ENCODE assay signal across 8 cellular contexts in genomic region chr9:38067892-38068615, GRCh38. TPM values are rescaled to one million over a fixed set of nuclear protein-coding genes. Genes with fewer than 3 reads are reported as not detected.
DNase-seq lines count a peak whose midpoint lies in the region; ATAC-seq and TF ChIP-seq lines count a peak whose summit lies in the region.

No MANE protein-coding gene starts in this region.

- peaks cover 0 to 26% of the 10 kb centered on the region in 2 experiments; a peak in 1 of 3 replicates for H3K36me3 ChIP-seq in HEK293 (ENCODE audit: control insufficient read depth in 2 of 2, insufficient read depth in 1 of 2, low read length in 2 of 2)

- no peak for TF ChIP-seq CTCF in AG04449 (IDR thresholded peaks at IDR 0.05; ENCODE audit: insufficient read depth, low read length, missing control alignments)
- no peak for TF ChIP-seq CTCF in HEK293 (tag by site-specific recombination; IDR thresholded peaks at IDR 0.05)
- TF ChIP-seq CTCF in glutamatergic neuron (IDR thresholded peaks at IDR 0.05; ENCODE audit: partially characterized antibody, unreplicated experiment), result no peak

- H3K27ac ChIP-seq in HEK293 (ENCODE audit: extremely low read depth, low read depth, low read length), result peak overlapping the region; percentile 87

- H3K27ac Mint-ChIP-seq in activated T-cell treated with anti-CD3 and anti-CD28 coated beads, Interleukin-2, amount 50 U/mL, for 72 hours, result no peak overlapping the region
- no peak overlapping the region for H3K27ac Mint-ChIP-seq in glutamatergic neuron (ENCODE audit: unreplicated experiment)

- H3K4me3 ChIP-seq in AG04449 (ENCODE audit: low read depth, low read length) (peak overlapping the region; percentile 85), HEK293 (ENCODE audit: low read depth, low read length) (peak overlapping the region; percentile 72), skeletal muscle cell (ENCODE audit: low read depth, low read length) (peak overlapping the region; percentile 77)

- CTCF ChIA-PET in AG04449 (lab: Yijun Ruan, JAX) (interaction anchor here (0.8 to 2.3 kb wide), 14 partner anchors 20 to 165 kb away, joined by 3 to 13 read pairs (median 3); no protein-coding TSS in a partner anchor), HEK293 (lab: Yijun Ruan, JAX) (interaction anchor here (0.6 to 2.7 kb wide), 11 partner anchors 9 to 602 kb away, joined by 3 to 11 read pairs (median 3); no protein-coding TSS in a partner anchor)

- peaks cover 21% of the 10 kb centered on the region for H3K27me3 Mint-ChIP-seq in activated T-cell treated with anti-CD3 and anti-CD28 coated beads, Interleukin-2, amount 50 U/mL, for 72 hours (ENCODE audit: low read depth)
- peaks cover 25% of the 10 kb centered on the region for H3K27me3 Mint-ChIP-seq in glutamatergic neuron (ENCODE audit: unreplicated experiment)

- peaks cover 28% of the 10 kb centered on the region for H3K4me1 Mint-ChIP-seq in activated T-cell treated with anti-CD3 and anti-CD28 coated beads, Interleukin-2, amount 50 U/mL, for 72 hours (ENCODE audit: low read depth)
- H3K4me1 Mint-ChIP-seq in glutamatergic neuron (ENCODE audit: low read depth, unreplicated experiment), result peaks cover 34% of the 10 kb centered on the region

- ATAC-seq in activated T-cell treated with anti-CD3 and anti-CD28 coated beads, Interleukin-2, amount 50 U/mL, for 72 hours (replicated peaks in 1 of 2), result peak in 1 of 2 donors; percentile 4
- ATAC-seq in HG03457 (IDR thresholded peaks at IDR 0.05; ENCODE audit: unreplicated experiment) (no peak), GM21515 (IDR thresholded peaks at IDR 0.05; ENCODE audit: unreplicated experiment) (no peak)

- DNase-seq in AG04449 (ENCODE audit: low read depth, low spot score) (no peak), glutamatergic neuron (peak; percentile 50), skeletal muscle cell (ENCODE audit: low read depth) (no peak), CD1c-positive myeloid dendritic cell (ENCODE audit: extremely low spot score) (no peak)
- peak; percentile 24 to 27 for DNase-seq in activated T-cell treated with anti-CD3 and anti-CD28 coated beads, Interleukin-2, amount 50 U/mL, for 72 hours

- POLR2A ChIA-PET in AG04449 (lab: Yijun Ruan, JAX) (interaction anchor here (0.7 to 1.9 kb wide), 9 partner anchors 8 to 333 kb away, joined by 3 to 8 read pairs (median 3); no protein-coding TSS in a partner anchor), HEK293 (lab: Yijun Ruan, JAX) (interaction anchor here (0.6 to 2.0 kb wide), 14 partner anchors 11 to 475 kb away, joined by 3 to 8 read pairs (median 4); no protein-coding TSS in a partner anchor)

- peak overlapping the region; percentile 80 to 92 for H3K4me3 Mint-ChIP-seq in activated T-cell treated with anti-CD3 and anti-CD28 coated beads, Interleukin-2, amount 50 U/mL, for 72 hours
- peak overlapping the region; percentile 96 for H3K4me3 Mint-ChIP-seq in glutamatergic neuron (ENCODE audit: unreplicated experiment)

- peaks cover 5% of the 10 kb centered on the region; the same call in 1 of the 2 replicates for H3K4me1 ChIP-seq in HEK293 (ENCODE audit: control insufficient read depth, insufficient read depth, low read length)

- no peaks in the 10 kb centered on the region for H3K36me3 Mint-ChIP-seq in activated T-cell treated with anti-CD3 and anti-CD28 coated beads, Interleukin-2, amount 50 U/mL, for 72 hours (ENCODE audit: insufficient read depth in 2 of 2)
- H3K36me3 Mint-ChIP-seq in glutamatergic neuron (ENCODE audit: unreplicated experiment), result no peaks in the 10 kb centered on the region

- H3K9me3 Mint-ChIP-seq in activated T-cell treated with anti-CD3 and anti-CD28 coated beads, Interleukin-2, amount 50 U/mL, for 72 hours, result no peaks in the 10 kb centered on the region
- peaks cover 13% of the 10 kb centered on the region for H3K9me3 Mint-ChIP-seq in glutamatergic neuron (ENCODE audit: unreplicated experiment)

- no peaks in the 10 kb centered on the region for H3K9me3 ChIP-seq in HEK293 (ENCODE audit: control insufficient read depth, insufficient read depth, low read depth, low read length)

TF ChIP-seq in HEK293, 187 proteins besides CTCF, POLR2A, EP300 and RAD21 (continues in another document):
- TF ChIP-seq, protein P1, sequence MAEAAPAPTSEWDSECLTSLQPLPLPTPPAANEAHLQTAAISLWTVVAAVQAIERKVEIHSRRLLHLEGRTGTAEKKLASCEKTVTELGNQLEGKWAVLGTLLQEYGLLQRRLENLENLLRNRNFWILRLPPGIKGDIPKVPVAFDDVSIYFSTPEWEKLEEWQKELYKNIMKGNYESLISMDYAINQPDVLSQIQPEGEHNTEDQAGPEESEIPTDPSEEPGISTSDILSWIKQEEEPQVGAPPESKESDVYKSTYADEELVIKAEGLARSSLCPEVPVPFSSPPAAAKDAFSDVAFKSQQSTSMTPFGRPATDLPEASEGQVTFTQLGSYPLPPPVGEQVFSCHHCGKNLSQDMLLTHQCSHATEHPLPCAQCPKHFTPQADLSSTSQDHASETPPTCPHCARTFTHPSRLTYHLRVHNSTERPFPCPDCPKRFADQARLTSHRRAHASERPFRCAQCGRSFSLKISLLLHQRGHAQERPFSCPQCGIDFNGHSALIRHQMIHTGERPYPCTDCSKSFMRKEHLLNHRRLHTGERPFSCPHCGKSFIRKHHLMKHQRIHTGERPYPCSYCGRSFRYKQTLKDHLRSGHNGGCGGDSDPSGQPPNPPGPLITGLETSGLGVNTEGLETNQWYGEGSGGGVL (tag by site-specific recombination; IDR thresholded peaks at IDR 0.05), result no peak
- TF ChIP-seq ZNF175 (tag by site-specific recombination; IDR thresholded peaks at IDR 0.05), result no peak
- no peak for TF ChIP-seq ZNF561 (tag by site-specific recombination; IDR thresholded peaks at IDR 0.05; ENCODE audit: borderline replicate concordance)
- TF ChIP-seq ZNF654 (tag by site-specific recombination; IDR thresholded peaks at IDR 0.05; ENCODE audit: low read depth), result no peak
- TF ChIP-seq ZNF510 (tag by site-specific recombination; IDR thresholded peaks at IDR 0.05; ENCODE audit: insufficient replicate concordance), result no peak
- TF ChIP-seq ZNF549 (tag by site-specific recombination; IDR thresholded peaks at IDR 0.05), result no peak
- TF ChIP-seq ZNF140 (tag by site-specific recombination; IDR thresholded peaks at IDR 0.05), result no peak
- no peak for TF ChIP-seq ZSCAN23 (tag by site-specific recombination; IDR thresholded peaks at IDR 0.05)
- no peak; the same call in 1 of the 2 replicates for TF ChIP-seq ZNF335 (tag by site-specific recombination; conservative IDR thresholded peaks at IDR 0.05)
- TF ChIP-seq, protein P2, sequence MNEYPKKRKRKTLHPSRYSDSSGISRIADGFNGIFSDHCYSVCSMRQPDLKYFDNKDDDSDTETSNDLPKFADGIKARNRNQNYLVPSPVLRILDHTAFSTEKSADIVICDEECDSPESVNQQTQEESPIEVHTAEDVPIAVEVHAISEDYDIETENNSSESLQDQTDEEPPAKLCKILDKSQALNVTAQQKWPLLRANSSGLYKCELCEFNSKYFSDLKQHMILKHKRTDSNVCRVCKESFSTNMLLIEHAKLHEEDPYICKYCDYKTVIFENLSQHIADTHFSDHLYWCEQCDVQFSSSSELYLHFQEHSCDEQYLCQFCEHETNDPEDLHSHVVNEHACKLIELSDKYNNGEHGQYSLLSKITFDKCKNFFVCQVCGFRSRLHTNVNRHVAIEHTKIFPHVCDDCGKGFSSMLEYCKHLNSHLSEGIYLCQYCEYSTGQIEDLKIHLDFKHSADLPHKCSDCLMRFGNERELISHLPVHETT (tag by site-specific recombination; IDR thresholded peaks at IDR 0.05), result no peak
- no peak for TF ChIP-seq FEZF1 (tag by site-specific recombination; IDR thresholded peaks at IDR 0.05)
- TF ChIP-seq ZNF169 (tag by site-specific recombination; IDR thresholded peaks at IDR 0.05), result no peak
- TF ChIP-seq ZNF211 (tag by site-specific recombination; IDR thresholded peaks at IDR 0.05; ENCODE audit: low read depth), result no peak
- no peak for TF ChIP-seq ZFP3 (tag by site-specific recombination; IDR thresholded peaks at IDR 0.05; ENCODE audit: low read depth)
- TF ChIP-seq KLF10 (tag by site-specific recombination; IDR thresholded peaks at IDR 0.05), result no peak
- TF ChIP-seq ZBTB21 (tag by site-specific recombination; IDR thresholded peaks at IDR 0.05), result no peak
- TF ChIP-seq ZNF132 (tag by site-specific recombination; IDR thresholded peaks at IDR 0.05; ENCODE audit: borderline replicate concordance), result no peak
- TF ChIP-seq ZNF354C (tag by site-specific recombination; IDR thresholded peaks at IDR 0.05; ENCODE audit: borderline replicate concordance, low read depth), result no peak
- no peak for TF ChIP-seq ZNF18 (tag by site-specific recombination; IDR thresholded peaks at IDR 0.05)
- TF ChIP-seq SCRT2 (tag by site-specific recombination; IDR thresholded peaks at IDR 0.05), result peak; percentile 82
- TF ChIP-seq ZNF121 (tag by site-specific recombination; IDR thresholded peaks at IDR 0.05), result no peak

RNA-seq across cellular contexts. Expression of gene SHB, which starts 1.0 kb away (rescaled TPM):
- total RNA-seq in activated T-cell treated with anti-CD3 and anti-CD28 coated beads, Interleukin-2, amount 50 U/mL, for 72 hours, result 1 to 10 TPM; 1.0 to 1.6 TPM
- total RNA-seq in glutamatergic neuron (ENCODE audit: unreplicated experiment), result 31.7 TPM

Comparison
In these comparisons a context has a peak if more than half of its experiments do, and no peak if none do; other contexts are left out.
1. DNase-seq: peak in activated T-cell treated with anti-CD3 and anti-CD28 coated beads, Interleukin-2, amount 50 U/mL, for 72 hours (2 of 2) and glutamatergic neuron (single experiment); none in AG04449 (single experiment), skeletal muscle cell (single experiment) and CD1c-positive myeloid dendritic cell (single experiment).
2. RNA of gene SHB, which starts 1.0 kb away (total RNA-seq): 31.7 TPM in glutamatergic neuron (single experiment); 1.0 to 1.6 TPM in activated T-cell treated with anti-CD3 and anti-CD28 coated beads, Interleukin-2, amount 50 U/mL, for 72 hours; every median in the first group is over 10 times any median in the second.
3. Peak in every context shown above with its lines, with median percentiles within 50 percentile points of each other: H3K4me3 ChIP-seq.